8 cellular contexts compared by ENCODE assay signal in genomic region chr7:129053938-129054437, GRCh38.
DNase-seq lines count a peak whose midpoint lies in the region; ATAC-seq lines count a peak whose summit lies in the region.

No MANE protein-coding gene starts in this region.

- H3K4me1 Mint-ChIP-seq in activated naive CD8-positive, alpha-beta T cell treated with anti-CD3 and anti-CD28 coated beads, Interleukin-2, amount 50 U/mL, for 24 hours = peaks cover 42% of the 10 kb centered on the region

- peak overlapping the region; percentile 100 for H3K4me3 Mint-ChIP-seq in activated naive CD8-positive, alpha-beta T cell treated with anti-CD3 and anti-CD28 coated beads, Interleukin-2, amount 50 U/mL, for 24 hours

- ATAC-seq in HG03354 (IDR thresholded peaks at IDR 0.05; ENCODE audit: poor library complexity, severe bottlenecking, unreplicated experiment) (peak; percentile 6), GM18858 (IDR thresholded peaks at IDR 0.05; ENCODE audit: unreplicated experiment) (no peak)
- ATAC-seq in activated naive CD8-positive, alpha-beta T cell treated with anti-CD3 and anti-CD28 coated beads, Interleukin-2, amount 50 U/mL, for 24 hours = no peak

- peak overlapping the region; percentile 99 for H3K27ac ChIP-seq in BLaER1
- peak overlapping the region; percentile 97 for H3K27ac ChIP-seq in substantia nigra (ENCODE audit: low read depth, low read length, poor library complexity, severe bottlenecking)

- peak overlapping the region; percentile 99 for H3K9ac ChIP-seq in BLaER1

- peaks cover 33% of the 10 kb centered on the region for H3K36me3 ChIP-seq in BLaER1

- no peaks in the 10 kb centered on the region for H3K9me3 Mint-ChIP-seq in activated naive CD8-positive, alpha-beta T cell treated with anti-CD3 and anti-CD28 coated beads, Interleukin-2, amount 50 U/mL, for 24 hours

- H3K27me3 Mint-ChIP-seq in activated naive CD8-positive, alpha-beta T cell treated with anti-CD3 and anti-CD28 coated beads, Interleukin-2, amount 50 U/mL, for 24 hours = no peaks in the 10 kb centered on the region

- peak overlapping the region; percentile 100 for H3K27ac Mint-ChIP-seq in activated naive CD8-positive, alpha-beta T cell treated with anti-CD3 and anti-CD28 coated beads, Interleukin-2, amount 50 U/mL, for 24 hours

- DNase-seq in activated naive CD8-positive, alpha-beta T cell treated with anti-CD3 and anti-CD28 coated beads, Interleukin-2, amount 50 U/mL, for 24 hours = no peak
- DNase-seq in iris pigment epithelial cell (ENCODE audit: low read depth) (peak; percentile 41), substantia nigra (lab: John Stamatoyannopoulos, UW) (no peak), epidermal melanocyte (ENCODE audit: insufficient read length, low spot score) (no peak), midbrain (lab: John Stamatoyannopoulos, UW) (no peak)

- peaks cover 43% of the 10 kb centered on the region for H3K4me1 ChIP-seq in BLaER1

- H3K4me2 ChIP-seq in BLaER1 = peak overlapping the region; percentile 91

- H3K27me3 ChIP-seq in BLaER1 = no peaks in the 10 kb centered on the region

- H3K36me3 Mint-ChIP-seq in activated naive CD8-positive, alpha-beta T cell treated with anti-CD3 and anti-CD28 coated beads, Interleukin-2, amount 50 U/mL, for 24 hours (ENCODE audit: low read depth) = peaks cover 17% of the 10 kb centered on the region

- peak overlapping the region; percentile 78 for H3K4me3 ChIP-seq in BLaER1

- no peaks in the 10 kb centered on the region for H3K9me3 ChIP-seq in BLaER1

- H4K20me1 ChIP-seq in BLaER1 = peaks cover 45% of the 10 kb centered on the region
